ENCODE assay signal across 15 cellular contexts in genomic region chr6:130996635-130997034, GRCh38.
DNase-seq lines count a peak whose midpoint lies in the region; ATAC-seq and TF ChIP-seq lines count a peak whose summit lies in the region.
"Had no signal": no experiment of that assay in that cellular context is flagged by ENCODE, and none has a peak within 500 bp of the region (broad histone marks: within the 10 kb centered on the region; RNA-seq: fewer than 3 reads in every experiment).

No MANE protein-coding gene starts in this region.

- H3K36me3 ChIP-seq in left ventricle myocardium inferior (no peaks in the 10 kb centered on the region), SJSA1 (no peaks in the 10 kb centered on the region), mesodermal cell (ENCODE audit: control insufficient read depth, insufficient read depth, low read length) (no peaks in the 10 kb centered on the region), skeletal muscle satellite cell (ENCODE audit: insufficient read depth, low read length) (no peaks in the 10 kb centered on the region)

- H3K27ac Mint-ChIP-seq in HFFc6: no peak overlapping the region

- H3K9me3 Mint-ChIP-seq in HFFc6: no peaks in the 10 kb centered on the region

- peak overlapping the region; percentile 57 for H3K4me2 ChIP-seq in skeletal muscle satellite cell (ENCODE audit: low read length)

- H3K9me3 ChIP-seq in left ventricle myocardium inferior (replicated peaks) (no peaks in the 10 kb centered on the region), SJSA1 (replicated peaks) (no peaks in the 10 kb centered on the region), mesodermal cell (ENCODE audit: control insufficient read depth, low read length) (no peaks in the 10 kb centered on the region), skeletal muscle satellite cell (replicated peaks; ENCODE audit: low read length) (no peaks in the 10 kb centered on the region)
- H3K9me3 ChIP-seq: Caco-2 had no signal

- peaks cover 62% of the 10 kb centered on the region for H3K4me1 ChIP-seq in left ventricle myocardium inferior
- peaks cover 50% of the 10 kb centered on the region for H3K4me1 ChIP-seq in SJSA1 (replicated peaks)
- H3K4me1 ChIP-seq in mesodermal cell (ENCODE audit: control insufficient read depth, insufficient read depth, low read length, poor library complexity, severe bottlenecking): peaks cover 38% of the 10 kb centered on the region
- peaks cover 29% of the 10 kb centered on the region for H3K4me1 ChIP-seq in skeletal muscle satellite cell (ENCODE audit: control insufficient read depth, insufficient read depth, low read length)

- ATAC-seq in left ventricle myocardium superior (no peak), HG03097 (IDR thresholded peaks at IDR 0.05; ENCODE audit: low FRiP score, unreplicated experiment) (no peak)
- ATAC-seq: HCT116 had no signal

- peak overlapping the region; percentile 7 for H3K9ac ChIP-seq in skeletal muscle satellite cell (ENCODE audit: low read depth, low read length)

- H3K27ac ChIP-seq in left ventricle myocardium inferior (replicated peaks): peak overlapping the region; percentile 43
- H3K27ac ChIP-seq in SJSA1: peak overlapping the region; percentile 81
- H3K27ac ChIP-seq in mesodermal cell (ENCODE audit: low read depth, low read length, severe bottlenecking): peak overlapping the region; percentile 97
- H3K27ac ChIP-seq: HL-60 had no signal

- no peak for DNase-seq in left ventricle myocardium inferior
- no peak for DNase-seq in left ventricle myocardium superior
- no peak for DNase-seq in SJSA1 (ENCODE audit: low read depth in 1 of 2, low spot score in 2 of 2)
- DNase-seq in HFFc6: no peak
- no peak for DNase-seq in NK-92 (lab: John Stamatoyannopoulos, UW; ENCODE audit: unreplicated experiment)
- DNase-seq: AML-193, NCI-H187 treated with DMSO at 0.1 percent for 48 hours, NCI-H2171, NCI-H774 had no signal

- WGBS in mesodermal cell (ENCODE audit: insufficient coverage in 2 of 2), 2 experiments: 100% methylated on average over 1 of the region's 1 CpG; no CpG with 5 or more reads in 1 of the 2 experiments

- peaks cover 11% of the 10 kb centered on the region; the same call in 1 of the 2 replicates for H3K36me3 Mint-ChIP-seq in HFFc6 (ENCODE audit: low read depth)

- peaks cover 1% of the 10 kb centered on the region; the same call in 1 of the 2 replicates for H3K27me3 Mint-ChIP-seq in HFFc6 (ENCODE audit: insufficient read depth)

- H3K4me1 Mint-ChIP-seq in HFFc6 (ENCODE audit: low read depth): peaks cover 24% of the 10 kb centered on the region

- no peak overlapping the region for H3K4me3 Mint-ChIP-seq in HFFc6

- intact Hi-C loops in left ventricle myocardium inferior (cut with micrococcal nuclease): no loop called here
- intact Hi-C loops in left ventricle myocardium superior (cut with micrococcal nuclease): no loop called here

- no peak for TF ChIP-seq CTCF in left ventricle myocardium inferior (IDR thresholded peaks at IDR 0.05; ENCODE audit: borderline replicate concordance)
- TF ChIP-seq CTCF in HFFc6 (IDR thresholded peaks at IDR 0.05): no peak

- H3K4me3 ChIP-seq in left ventricle myocardium inferior: no peak overlapping the region
- H3K4me3 ChIP-seq in SJSA1: no peak overlapping the region
- H3K4me3 ChIP-seq in mesodermal cell (ENCODE audit: extremely low read depth, insufficient read depth, low read length, poor library complexity, severe bottlenecking): no peak overlapping the region
- H3K4me3 ChIP-seq in skeletal muscle satellite cell (ENCODE audit: low read length): no peak overlapping the region

- H3K27me3 ChIP-seq in left ventricle myocardium inferior (ENCODE audit: low read depth) (no peaks in the 10 kb centered on the region), SJSA1 (replicated peaks) (no peaks in the 10 kb centered on the region), skeletal muscle satellite cell (ENCODE audit: control insufficient read depth, insufficient read depth, low read length) (no peaks in the 10 kb centered on the region)

Comparison
In these comparisons a context has a peak if more than half of its experiments do, and no peak if none do; other contexts are left out.
1. H3K27ac ChIP-seq: peak in every context shown above with its lines; median percentile 97 in mesodermal cell; 81 in SJSA1; 43 in left ventricle myocardium inferior.